ENCODE assay signal across 12 cellular contexts in the genomic region with DNA sequence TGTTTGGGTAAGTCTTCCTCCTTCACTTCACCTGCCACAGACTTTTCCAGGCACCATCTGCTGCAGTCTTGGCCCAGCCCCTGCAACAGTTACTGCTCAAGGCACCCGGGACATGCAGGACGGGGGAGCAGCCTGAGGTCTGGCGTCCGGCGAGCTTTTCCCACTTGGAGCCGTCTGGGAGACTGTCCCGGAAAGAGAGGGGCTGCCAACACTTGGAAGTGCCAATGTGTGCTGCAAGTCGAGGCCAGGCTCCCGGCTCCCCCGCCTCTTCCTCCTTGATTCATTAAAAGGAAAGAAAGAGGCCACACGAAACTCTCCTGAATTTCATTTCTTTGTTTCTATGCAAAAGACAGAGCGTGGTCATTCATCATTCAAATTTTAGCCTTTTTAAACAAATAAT. TPM values are rescaled to one million over a fixed set of nuclear protein-coding genes. Genes with fewer than 3 reads are reported as not detected.
DNase-seq lines count a peak whose midpoint lies in the region; ATAC-seq lines count a peak whose summit lies in the region.
"Had no signal": no experiment of that assay in that cellular context is flagged by ENCODE, and none has a peak within 500 bp of the region (broad histone marks: within the 10 kb centered on the region; RNA-seq: fewer than 3 reads in every experiment).

No MANE protein-coding gene starts in this region.

- peak; percentile 49 for DNase-seq in AG20443 (ENCODE audit: low spot score)
- DNase-seq in astrocyte of the hippocampus (ENCODE audit: low read depth, low spot score): peak; percentile 53
- peak; percentile 90 for DNase-seq in left ventricle myocardium superior
- DNase-seq in posterior cingulate gyrus: peak in 8 of 10 donors; percentile 61 to 94 (median 73)
- no peak for DNase-seq in HPDE6-E6E7 (ENCODE audit: extremely low spot score)
- no peak for DNase-seq in AG08396 (ENCODE audit: low spot score)
- DNase-seq: BE2C; stimulated activated CD8-positive, alpha-beta memory T cell treated with anti-CD3 and anti-CD28 coated beads, Interleukin-4, amount 100 ng/mL, for 48 hours had no signal

- ATAC-seq in left ventricle myocardium superior: peak; percentile 96
- no peak for ATAC-seq in GM18519 (IDR thresholded peaks at IDR 0.05; ENCODE audit: low FRiP score, unreplicated experiment)
- no peak for ATAC-seq in HG03378 (IDR thresholded peaks at IDR 0.05; ENCODE audit: unreplicated experiment)

- intact Hi-C loops in left ventricle myocardium superior (cut with micrococcal nuclease): no loop called here
- intact Hi-C loops in posterior cingulate gyrus (cut with DNase I): no loop called here

RNA-seq across cellular contexts. Expression of a gene that starts 13.8 kb away (rescaled TPM):
- 46.6 TPM for total RNA-seq in left ventricle myocardium superior

RNA-seq across cellular contexts. Expression of a gene that starts 20.7 kb away (rescaled TPM):
- not detected for total RNA-seq in left ventricle myocardium superior
- total RNA-seq: LHCN-M2, pulmonary artery endothelial cell had no signal

Comparison
In these comparisons a context has a peak if more than half of its experiments do, and no peak if none do; other contexts are left out.
1. DNase-seq: peak in AG20443 (single experiment), astrocyte of the hippocampus (single experiment), left ventricle myocardium superior (single experiment) and posterior cingulate gyrus (8 of 10); none in HPDE6-E6E7 (single experiment) and AG08396 (single experiment).